12 cellular contexts compared by ENCODE assay signal in the genomic region with DNA sequence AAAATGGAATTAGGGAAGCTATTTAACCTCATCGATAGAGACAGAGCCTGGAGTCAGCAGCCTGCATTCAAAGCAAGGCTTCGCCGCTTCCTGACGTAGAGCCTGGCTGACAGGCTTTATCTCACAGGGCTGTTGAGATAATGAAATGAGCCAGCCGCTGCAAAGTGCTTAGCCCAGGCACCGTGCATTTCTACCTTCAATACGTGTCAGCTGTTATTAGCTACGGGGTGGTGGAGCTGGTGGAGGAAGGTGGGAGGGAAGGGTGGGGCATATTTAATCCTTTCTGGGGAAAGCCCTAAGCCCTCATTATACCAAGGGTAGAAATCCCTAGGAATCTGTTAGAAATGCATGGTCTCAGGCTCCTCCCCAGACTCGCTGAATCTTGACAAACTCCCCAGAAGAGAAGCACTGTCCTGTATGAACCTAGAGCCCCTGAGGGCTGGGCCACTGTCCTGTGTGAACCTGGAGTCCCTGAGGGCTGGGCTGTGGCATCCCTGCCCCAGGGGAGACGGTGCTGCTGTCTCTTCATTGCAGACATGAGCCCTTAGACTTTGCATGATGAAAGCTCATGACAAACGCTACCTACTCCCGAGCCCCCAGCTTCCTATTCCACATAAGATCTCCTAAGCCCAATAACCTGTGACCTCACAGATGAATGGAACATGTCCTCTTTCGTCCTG.
A peak's percentile ranks its signal among the peaks of the same experiment; 100 is the strongest.
DNase-seq lines count a peak whose midpoint lies in the region; ATAC-seq and TF ChIP-seq lines count a peak whose summit lies in the region.
"Had no signal": no experiment of that assay in that cellular context is flagged by ENCODE, and none has a peak within 500 bp of the region (broad histone marks: within the 10 kb centered on the region; RNA-seq: fewer than 3 reads in every experiment).

No MANE protein-coding gene starts in this region.

- in situ Hi-C loops in ACHN (cut with HindIII; ENCODE audit: low pct_ligation_motif_present, low pct_unique_long_range_greater_than_20kb, low sequenced_read_pairs): no loop called here

- ATAC-seq in GM18870 (IDR thresholded peaks at IDR 0.05; ENCODE audit: unreplicated experiment): peak; percentile 4
- ATAC-seq in HG03378 (IDR thresholded peaks at IDR 0.05; ENCODE audit: unreplicated experiment): peak; percentile 27
- peak; percentile 8 for ATAC-seq in esophagus mucosa
- ATAC-seq in omental fat pad (ENCODE audit: low FRiP score): peak; percentile 77
- no peak for ATAC-seq in HG02870 (IDR thresholded peaks at IDR 0.05; ENCODE audit: unreplicated experiment)
- ATAC-seq: HepG2 had no signal

- no peak for TF ChIP-seq CTCF in omental fat pad (IDR thresholded peaks at IDR 0.05)

- DNase-seq in omental fat pad (ENCODE audit: low spot score) (no peak), ACHN (no peak), NCI-H2107 (lab: John Stamatoyannopoulos, UW) (no peak), NCI-H187 treated with DMSO at 0.1 percent for 48 hours (lab: John Stamatoyannopoulos, UW) (no peak)
- DNase-seq: aorta, COR-L47, NCI-H345 had no signal
